2 cellular contexts compared by ENCODE assay signal in the genomic region with DNA sequence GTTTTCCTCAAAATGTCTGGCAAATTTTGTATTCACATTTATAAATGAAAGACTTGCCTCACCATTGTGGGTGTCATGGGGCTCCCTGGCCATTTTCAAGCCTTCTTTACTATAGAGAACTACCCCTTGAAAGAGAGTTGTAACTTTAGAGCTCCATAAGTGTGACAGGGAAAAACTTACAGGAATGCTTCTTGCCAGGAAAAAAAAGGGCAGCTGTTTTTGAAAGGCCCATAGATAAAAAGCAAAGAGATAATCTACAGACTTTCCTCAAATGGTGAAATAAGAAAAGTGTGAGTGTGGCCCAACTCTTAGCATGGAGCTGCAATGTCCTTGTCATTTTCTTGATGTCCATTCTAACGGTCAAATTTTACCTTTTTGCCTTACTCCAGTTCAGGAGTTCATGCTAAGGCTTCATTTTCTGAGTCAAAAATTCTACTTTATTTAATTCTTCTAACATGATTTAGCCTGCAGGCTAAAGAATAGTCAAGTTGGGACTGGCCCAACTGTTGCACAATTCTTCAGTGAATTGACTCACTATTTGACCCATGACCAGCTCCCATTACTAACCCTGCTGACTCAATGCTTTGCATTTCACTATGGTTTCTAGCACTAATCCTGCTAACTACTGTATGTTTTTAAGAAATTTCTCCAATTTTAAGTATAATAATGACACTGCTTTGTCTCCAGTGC.
A peak's percentile ranks its signal among the peaks of the same experiment; 100 is the strongest.
TF ChIP-seq lines count a peak whose summit lies in the region.

No MANE protein-coding gene starts in this region.

TF ChIP-seq in A549, 52 proteins besides CTCF, POLR2A, EP300 and RAD21 (continues in another document):
- TF ChIP-seq, protein P1, sequence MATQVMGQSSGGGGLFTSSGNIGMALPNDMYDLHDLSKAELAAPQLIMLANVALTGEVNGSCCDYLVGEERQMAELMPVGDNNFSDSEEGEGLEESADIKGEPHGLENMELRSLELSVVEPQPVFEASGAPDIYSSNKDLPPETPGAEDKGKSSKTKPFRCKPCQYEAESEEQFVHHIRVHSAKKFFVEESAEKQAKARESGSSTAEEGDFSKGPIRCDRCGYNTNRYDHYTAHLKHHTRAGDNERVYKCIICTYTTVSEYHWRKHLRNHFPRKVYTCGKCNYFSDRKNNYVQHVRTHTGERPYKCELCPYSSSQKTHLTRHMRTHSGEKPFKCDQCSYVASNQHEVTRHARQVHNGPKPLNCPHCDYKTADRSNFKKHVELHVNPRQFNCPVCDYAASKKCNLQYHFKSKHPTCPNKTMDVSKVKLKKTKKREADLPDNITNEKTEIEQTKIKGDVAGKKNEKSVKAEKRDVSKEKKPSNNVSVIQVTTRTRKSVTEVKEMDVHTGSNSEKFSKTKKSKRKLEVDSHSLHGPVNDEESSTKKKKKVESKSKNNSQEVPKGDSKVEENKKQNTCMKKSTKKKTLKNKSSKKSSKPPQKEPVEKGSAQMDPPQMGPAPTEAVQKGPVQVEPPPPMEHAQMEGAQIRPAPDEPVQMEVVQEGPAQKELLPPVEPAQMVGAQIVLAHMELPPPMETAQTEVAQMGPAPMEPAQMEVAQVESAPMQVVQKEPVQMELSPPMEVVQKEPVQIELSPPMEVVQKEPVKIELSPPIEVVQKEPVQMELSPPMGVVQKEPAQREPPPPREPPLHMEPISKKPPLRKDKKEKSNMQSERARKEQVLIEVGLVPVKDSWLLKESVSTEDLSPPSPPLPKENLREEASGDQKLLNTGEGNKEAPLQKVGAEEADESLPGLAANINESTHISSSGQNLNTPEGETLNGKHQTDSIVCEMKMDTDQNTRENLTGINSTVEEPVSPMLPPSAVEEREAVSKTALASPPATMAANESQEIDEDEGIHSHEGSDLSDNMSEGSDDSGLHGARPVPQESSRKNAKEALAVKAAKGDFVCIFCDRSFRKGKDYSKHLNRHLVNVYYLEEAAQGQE (IDR thresholded peaks at IDR 0.05): no peak
- TF ChIP-seq RFX5 (IDR thresholded peaks at IDR 0.05): no peak
- TF ChIP-seq SMC3 (IDR thresholded peaks at IDR 0.05): no peak
- no peak for TF ChIP-seq TP53 (CRISPR knock-in tag; IDR thresholded peaks at IDR 0.05)
- no peak for TF ChIP-seq MAZ (IDR thresholded peaks at IDR 0.05; ENCODE audit: borderline replicate concordance, low read depth, low read length)
- TF ChIP-seq HOXA7 (CRISPR knock-in tag; IDR thresholded peaks at IDR 0.05): no peak
- TF ChIP-seq MYC (IDR thresholded peaks at IDR 0.05; ENCODE audit: borderline replicate concordance, low read length): no peak
- peak; percentile 98 to 99 for TF ChIP-seq CEBPB (IDR thresholded peaks at IDR 0.05)
- no peak for TF ChIP-seq FOXS1 (CRISPR knock-in tag; IDR thresholded peaks at IDR 0.05)
- TF ChIP-seq, protein P2, sequence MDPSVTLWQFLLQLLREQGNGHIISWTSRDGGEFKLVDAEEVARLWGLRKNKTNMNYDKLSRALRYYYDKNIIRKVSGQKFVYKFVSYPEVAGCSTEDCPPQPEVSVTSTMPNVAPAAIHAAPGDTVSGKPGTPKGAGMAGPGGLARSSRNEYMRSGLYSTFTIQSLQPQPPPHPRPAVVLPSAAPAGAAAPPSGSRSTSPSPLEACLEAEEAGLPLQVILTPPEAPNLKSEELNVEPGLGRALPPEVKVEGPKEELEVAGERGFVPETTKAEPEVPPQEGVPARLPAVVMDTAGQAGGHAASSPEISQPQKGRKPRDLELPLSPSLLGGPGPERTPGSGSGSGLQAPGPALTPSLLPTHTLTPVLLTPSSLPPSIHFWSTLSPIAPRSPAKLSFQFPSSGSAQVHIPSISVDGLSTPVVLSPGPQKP (IDR thresholded peaks at IDR 0.05; ENCODE audit: low read depth, low read length): no peak
- TF ChIP-seq BHLHE40 (IDR thresholded peaks at IDR 0.05; ENCODE audit: low read depth, low read length): no peak
- TF ChIP-seq MAFK (IDR thresholded peaks at IDR 0.05; ENCODE audit: partially characterized antibody): peak; percentile 53
- no peak for TF ChIP-seq NFE2L2 (conservative IDR thresholded peaks at IDR 0.05; ENCODE audit: low read length)
- TF ChIP-seq FOSB (CRISPR knock-in tag; IDR thresholded peaks at IDR 0.05): no peak
- no peak for TF ChIP-seq HOXB13 (CRISPR knock-in tag; IDR thresholded peaks at IDR 0.05; ENCODE audit: low read depth)
- TF ChIP-seq GATA3 (IDR thresholded peaks at IDR 0.05; ENCODE audit: borderline replicate concordance): peak; percentile 53; the same call in 1 of the 2 replicates
- TF ChIP-seq, protein P3, sequence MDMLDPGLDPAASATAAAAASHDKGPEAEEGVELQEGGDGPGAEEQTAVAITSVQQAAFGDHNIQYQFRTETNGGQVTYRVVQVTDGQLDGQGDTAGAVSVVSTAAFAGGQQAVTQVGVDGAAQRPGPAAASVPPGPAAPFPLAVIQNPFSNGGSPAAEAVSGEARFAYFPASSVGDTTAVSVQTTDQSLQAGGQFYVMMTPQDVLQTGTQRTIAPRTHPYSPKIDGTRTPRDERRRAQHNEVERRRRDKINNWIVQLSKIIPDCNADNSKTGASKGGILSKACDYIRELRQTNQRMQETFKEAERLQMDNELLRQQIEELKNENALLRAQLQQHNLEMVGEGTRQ (IDR thresholded peaks at IDR 0.05): no peak
- TF ChIP-seq HDAC2 (IDR thresholded peaks at IDR 0.05): no peak
- TF ChIP-seq FOSL2 (IDR thresholded peaks at IDR 0.05): peak; percentile 90
- peak; percentile 94 for TF ChIP-seq FOSL2 (CRISPR knock-in tag; IDR thresholded peaks at IDR 0.05)
- TF ChIP-seq, protein P4, sequence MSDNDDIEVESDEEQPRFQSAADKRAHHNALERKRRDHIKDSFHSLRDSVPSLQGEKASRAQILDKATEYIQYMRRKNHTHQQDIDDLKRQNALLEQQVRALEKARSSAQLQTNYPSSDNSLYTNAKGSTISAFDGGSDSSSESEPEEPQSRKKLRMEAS (IDR thresholded peaks at IDR 0.05): peak; percentile 41; the same call in 1 of the 2 replicates
- 0 out of 2 replicates have a peak, but pooled peaks have one; percentile 18 for TF ChIP-seq HOXB5 (CRISPR knock-in tag; IDR thresholded peaks at IDR 0.05)
- peak; percentile 92 for TF ChIP-seq JUNB (IDR thresholded peaks at IDR 0.05)
- TF ChIP-seq, protein P5, sequence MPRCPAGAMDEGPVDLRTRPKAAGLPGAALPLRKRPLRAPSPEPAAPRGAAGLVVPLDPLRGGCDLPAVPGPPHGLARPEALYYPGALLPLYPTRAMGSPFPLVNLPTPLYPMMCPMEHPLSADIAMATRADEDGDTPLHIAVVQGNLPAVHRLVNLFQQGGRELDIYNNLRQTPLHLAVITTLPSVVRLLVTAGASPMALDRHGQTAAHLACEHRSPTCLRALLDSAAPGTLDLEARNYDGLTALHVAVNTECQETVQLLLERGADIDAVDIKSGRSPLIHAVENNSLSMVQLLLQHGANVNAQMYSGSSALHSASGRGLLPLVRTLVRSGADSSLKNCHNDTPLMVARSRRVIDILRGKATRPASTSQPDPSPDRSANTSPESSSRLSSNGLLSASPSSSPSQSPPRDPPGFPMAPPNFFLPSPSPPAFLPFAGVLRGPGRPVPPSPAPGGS (IDR thresholded peaks at IDR 0.05): no peak
- TF ChIP-seq POLR2AphosphoS2 (conservative IDR thresholded peaks at IDR 0.05; ENCODE audit: low read length): no peak
- TF ChIP-seq PHF8 (IDR thresholded peaks at IDR 0.05; ENCODE audit: borderline replicate concordance, low read depth): no peak
- TF ChIP-seq RARB (CRISPR knock-in tag; IDR thresholded peaks at IDR 0.05): no peak
- TF ChIP-seq CBX8 (IDR thresholded peaks at IDR 0.05): no peak
- TF ChIP-seq ZNF302 (CRISPR knock-in tag; IDR thresholded peaks at IDR 0.05): no peak
- TF ChIP-seq, protein P6, sequence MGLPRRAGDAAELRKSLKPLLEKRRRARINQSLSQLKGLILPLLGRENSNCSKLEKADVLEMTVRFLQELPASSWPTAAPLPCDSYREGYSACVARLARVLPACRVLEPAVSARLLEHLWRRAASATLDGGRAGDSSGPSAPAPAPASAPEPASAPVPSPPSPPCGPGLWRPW (IDR thresholded peaks at IDR 0.05): peak; percentile 85

TF ChIP-seq in liver, 16 proteins besides CTCF, POLR2A, EP300 and RAD21 (continued from another document):
- TF ChIP-seq JUND (IDR thresholded peaks at IDR 0.05): peak; percentile 94 to 95
